Comparison of ENCODE assay signal across 9 cellular contexts in genomic region chr22:38570841-38571364, GRCh38. TPM values are rescaled to one million over a fixed set of nuclear protein-coding genes. Genes with fewer than 3 reads are reported as not detected.
A peak's percentile ranks its signal among the peaks of the same experiment; 100 is the strongest.
DNase-seq lines count a peak whose midpoint lies in the region; FAIRE-seq and TF ChIP-seq lines count a peak whose summit lies in the region.
"Had no signal": no experiment of that assay in that cellular context is flagged by ENCODE, and none has a peak within 500 bp of the region (broad histone marks: within the 10 kb centered on the region; RNA-seq: fewer than 3 reads in every experiment).

No MANE protein-coding gene starts in this region.

- H3K36me3 Mint-ChIP-seq in Calu3 (ENCODE audit: insufficient read depth, unreplicated experiment) = peaks cover 21% of the 10 kb centered on the region
- peaks cover 4% of the 10 kb centered on the region for H3K36me3 Mint-ChIP-seq in T-helper 2 cell treated with Interferon-gamma antibody and Interleukin-4, amounts not matched to agents 5 μg/mL and 100 μg/mL, for 36 hours (ENCODE audit: low read depth)
- H3K36me3 Mint-ChIP-seq in immature natural killer cell = no peaks in the 10 kb centered on the region

- no peak for TF ChIP-seq CTCF in Calu3 (IDR thresholded peaks at IDR 0.05; ENCODE audit: unreplicated experiment)
- TF ChIP-seq CTCF in breast epithelium (IDR thresholded peaks at IDR 0.05) = no peak

- CTCF ChIA-PET in Calu3 (lab: Charles Lee) = interaction anchor here (0.7 to 0.9 kb wide), 3 partner anchors 157 to 519 kb away, joined by 3 to 9 read pairs (median 3); no protein-coding TSS in a partner anchor

- H3K27ac ChIP-seq in breast epithelium (peak overlapping the region; percentile 83 to 85), small intestine (ENCODE audit: low read depth in 1 of 2, low read length in 1 of 2) (peak overlapping the region in 1 of 2 donors; percentile 63)

- H3K36me3 ChIP-seq in breast epithelium (no peaks in the 10 kb centered on the region), small intestine (ENCODE audit: control insufficient read depth in 2 of 2, insufficient read depth in 2 of 2, low read length in 2 of 2) (no peaks in the 10 kb centered on the region)

- peak; percentile 39 for DNase-seq in Calu3
- DNase-seq in HS-27A (ENCODE audit: low read depth) = peak; percentile 11
- peak; percentile 22 for DNase-seq in T-helper 2 cell treated with Interferon-gamma antibody and Interleukin-4, amounts not matched to agents 5 μg/mL and 100 μg/mL, for 36 hours (ENCODE audit: low spot score)
- DNase-seq in breast epithelium (ENCODE audit: low spot score in 2 of 2) = peak in 1 of 2 donors; percentile 40
- peak; percentile 9 to 24 (median 10) for DNase-seq in immature natural killer cell
- DNase-seq in small intestine = peak; percentile 21
- DNase-seq in kidney glomerular epithelial cell (lab: John Stamatoyannopoulos, UW) = no peak
- DNase-seq in COLO829 (ENCODE audit: low spot score) = no peak

- H3K9me3 Mint-ChIP-seq in Calu3 (ENCODE audit: low read depth, unreplicated experiment) = no peaks in the 10 kb centered on the region
- H3K9me3 Mint-ChIP-seq in T-helper 2 cell treated with Interferon-gamma antibody and Interleukin-4, amounts not matched to agents 5 μg/mL and 100 μg/mL, for 36 hours = no peaks in the 10 kb centered on the region
- no peaks in the 10 kb centered on the region for H3K9me3 Mint-ChIP-seq in immature natural killer cell

- BruUV-seq in Calu3 (replicated peaks; lab: Mats Ljungman, UMichigan) = no TSS peak

- H3K9me3 ChIP-seq in breast epithelium = no peaks in the 10 kb centered on the region
- H3K9me3 ChIP-seq in small intestine (ENCODE audit: control insufficient read depth, low read depth) = no peaks in the 10 kb centered on the region

- intact Hi-C loops in Calu3 (cut with micrococcal nuclease; ENCODE audit: unreplicated experiment) (loop anchor here (5.0 kb wide), 2 partner anchors 159 to 519 kb away; no protein-coding TSS in a partner anchor), breast epithelium (cut with DNase I; ENCODE audit: low total_unique reads) (no loop called here)

- peak overlapping the region; percentile 74 for H3K27ac Mint-ChIP-seq in Calu3 (ENCODE audit: unreplicated experiment)
- peak overlapping the region; percentile 99 for H3K27ac Mint-ChIP-seq in T-helper 2 cell treated with Interferon-gamma antibody and Interleukin-4, amounts not matched to agents 5 μg/mL and 100 μg/mL, for 36 hours
- H3K27ac Mint-ChIP-seq in immature natural killer cell = peak overlapping the region; percentile 53 to 93 (median 86)

- H3K4me3 Mint-ChIP-seq in Calu3 (ENCODE audit: low read depth, unreplicated experiment) (peak overlapping the region; percentile 94), immature natural killer cell (peak overlapping the region; percentile 82 to 97 (median 92))
- peak overlapping the region; percentile 96 for H3K4me3 Mint-ChIP-seq in T-helper 2 cell treated with Interferon-gamma antibody and Interleukin-4, amounts not matched to agents 5 μg/mL and 100 μg/mL, for 36 hours

- no peak for TF ChIP-seq POLR2A in breast epithelium (IDR thresholded peaks at IDR 0.05)

- H3K27me3 Mint-ChIP-seq in Calu3 (ENCODE audit: unreplicated experiment) = no peaks in the 10 kb centered on the region
- H3K27me3 Mint-ChIP-seq in T-helper 2 cell treated with Interferon-gamma antibody and Interleukin-4, amounts not matched to agents 5 μg/mL and 100 μg/mL, for 36 hours (ENCODE audit: low read depth) = no peaks in the 10 kb centered on the region
- H3K27me3 Mint-ChIP-seq in immature natural killer cell (ENCODE audit: low read depth in 3 of 3) = peaks cover 1 to 8% (median 3%) of the 10 kb centered on the region in 3 donors

- no peak for FAIRE-seq in small intestine (lab: Jason Lieb, UNC)
- FAIRE-seq: TTC549 had no signal

- peaks cover 4 to 6% of the 10 kb centered on the region in 2 donors for H3K4me1 ChIP-seq in breast epithelium
- no peaks in the 10 kb centered on the region for H3K4me1 ChIP-seq in small intestine (ENCODE audit: control insufficient read depth in 2 of 2, insufficient read depth in 1 of 2, low read depth in 1 of 2, low read length in 1 of 2)

- WGBS in small intestine, 3 donors = 3 to 4% (median 4%) methylated on average over 12 of the region's 12 CpGs

- H3K27me3 ChIP-seq in breast epithelium (no peaks in the 10 kb centered on the region), small intestine (ENCODE audit: control insufficient read depth in 2 of 2, insufficient read depth in 2 of 2, low read length in 2 of 2) (no peaks in the 10 kb centered on the region)

- H3K4me1 Mint-ChIP-seq in Calu3 (ENCODE audit: low read depth, unreplicated experiment) (peaks cover 37% of the 10 kb centered on the region), immature natural killer cell (peaks cover 15 to 18% of the 10 kb centered on the region in 2 donors)
- peaks cover 17% of the 10 kb centered on the region for H3K4me1 Mint-ChIP-seq in T-helper 2 cell treated with Interferon-gamma antibody and Interleukin-4, amounts not matched to agents 5 μg/mL and 100 μg/mL, for 36 hours (ENCODE audit: low read depth)

- H3K4me3 ChIP-seq in breast epithelium (peak overlapping the region; percentile 58 to 77 (median 70)), small intestine (ENCODE audit: low read depth in 1 of 2, low read length in 2 of 2) (peak overlapping the region in 1 of 2 donors; percentile 39)

RNA-seq across cellular contexts. Expression of gene DMC1, which starts 0.9 kb away (rescaled TPM):
- total RNA-seq in Calu3 (2022) (4.1 and 4.4 TPM in 2 replicates), breast epithelium (1 to 10 TPM; 1.6 to 3.3 (median 2.9) TPM)
- polyA plus RNA-seq in immature natural killer cell (1 to 10 TPM in 1 of 3 donors, under 1 TPM in 1, not detected in 1; 0.33 to 1.5 TPM), small intestine (under 1 TPM in 1 of 3 donors, not detected in 2; 0.70 TPM)

Comparison
In these comparisons a context has a peak if more than half of its experiments do, and no peak if none do; other contexts are left out.
1. DNase-seq: peak in Calu3 (single experiment), HS-27A (single experiment), T-helper 2 cell treated with Interferon-gamma antibody and Interleukin-4, amounts not matched to agents 5 μg/mL and 100 μg/mL, for 36 hours (single experiment), immature natural killer cell (3 of 3) and small intestine (single experiment); none in kidney glomerular epithelial cell (single experiment) and COLO829 (single experiment).
2. Peak in every context shown above with its lines, with median percentiles within 50 percentile points of each other: H3K27ac Mint-ChIP-seq and H3K4me3 Mint-ChIP-seq.